Comparison of ENCODE assay signal across 8 cellular contexts in genomic region chr2:60560734-60561649, GRCh38. TPM values are rescaled to one million over a fixed set of nuclear protein-coding genes. Genes with fewer than 3 reads are reported as not detected.
DNase-seq lines count a peak whose midpoint lies in the region; ATAC-seq, FAIRE-seq and TF ChIP-seq lines count a peak whose summit lies in the region.

No MANE protein-coding gene starts in this region.

- POLR2A ChIA-PET in CD4-positive, alpha-beta memory T cell (lab: Charles Lee; ENCODE audit: partially characterized antibody) = no interaction called here

- H2AFZ ChIP-seq in astrocyte (ENCODE audit: low read depth, low read length) = no peak overlapping the region

- peaks cover 7% of the 10 kb centered on the region for H3K27me3 Mint-ChIP-seq in astrocyte (ENCODE audit: low read depth, unreplicated experiment)
- peaks cover 30 to 61% of the 10 kb centered on the region in 2 donors for H3K27me3 Mint-ChIP-seq in CD4-positive, alpha-beta memory T cell

- CTCF ChIA-PET in CD4-positive, alpha-beta memory T cell (lab: Charles Lee; ENCODE audit: partially characterized antibody) = interaction anchor here (0.6 to 1.7 kb wide), 8 partner anchors 9 to 27 kb away, joined by 3 to 9 read pairs (median 3); no protein-coding TSS in a partner anchor

- no peak overlapping the region for H3K4me3 ChIP-seq in astrocyte (ENCODE audit: insufficient read depth, low read depth, low read length)
- no peak overlapping the region for H3K4me3 ChIP-seq in CD4-positive, alpha-beta memory T cell (ENCODE audit: low read length in 2 of 2)

- H3K36me3 Mint-ChIP-seq in astrocyte (ENCODE audit: low read depth, unreplicated experiment) = no peaks in the 10 kb centered on the region
- H3K36me3 Mint-ChIP-seq in CD4-positive, alpha-beta memory T cell = no peaks in the 10 kb centered on the region

- no peak overlapping the region for H3K27ac Mint-ChIP-seq in astrocyte (ENCODE audit: unreplicated experiment)
- no peak overlapping the region for H3K27ac Mint-ChIP-seq in CD4-positive, alpha-beta memory T cell

- FAIRE-seq in astrocyte (lab: Jason Lieb, UNC) = no peak

- peak in 2 of 3 experiments; percentile 46 to 54 for DNase-seq in NCI-H1417 (lab: John Stamatoyannopoulos, UW)
- DNase-seq in NCI-H1417 treated with DMSO at 0.1 percent for 48 hours (lab: John Stamatoyannopoulos, UW) = no peak
- no peak for DNase-seq in astrocyte (ENCODE audit: low read depth)
- peak; percentile 26 to 56 for DNase-seq in lung microvascular endothelial cell (ENCODE audit: low read depth in 2 of 2)
- no peak for DNase-seq in CD4-positive, alpha-beta memory T cell
- no peak for DNase-seq in occipital lobe (lab: John Stamatoyannopoulos, UW)

- ATAC-seq in GM21390 (IDR thresholded peaks at IDR 0.05; ENCODE audit: unreplicated experiment) = peak; percentile 53

- H3K27ac ChIP-seq in astrocyte (ENCODE audit: low read depth, low read length) = no peak overlapping the region
- H3K27ac ChIP-seq in CD4-positive, alpha-beta memory T cell (ENCODE audit: low read depth, low read length) = no peak overlapping the region

- H3K9me3 Mint-ChIP-seq in astrocyte (ENCODE audit: unreplicated experiment) = no peaks in the 10 kb centered on the region
- H3K9me3 Mint-ChIP-seq in CD4-positive, alpha-beta memory T cell = peaks cover 0 to 5% (median 0%) of the 10 kb centered on the region in 8 donors

- H4K20me1 ChIP-seq in astrocyte (ENCODE audit: insufficient read depth, low read length) = no peaks in the 10 kb centered on the region

- H3K9me3 ChIP-seq in astrocyte (ENCODE audit: insufficient read depth, low read depth, low read length) = no peaks in the 10 kb centered on the region
- H3K9me3 ChIP-seq in CD4-positive, alpha-beta memory T cell (ENCODE audit: control insufficient read depth in 1 of 2, low read length in 2 of 2) = no peaks in the 10 kb centered on the region

- TF ChIP-seq CTCF in LNCAP (IDR thresholded peaks at IDR 0.05) (peak; percentile 44), astrocyte (IDR thresholded peaks at IDR 0.05; ENCODE audit: insufficient read depth, low read depth, low read length) (peak; percentile 54)

- H3K4me2 ChIP-seq in astrocyte (ENCODE audit: low read length) = no peak overlapping the region

- intact Hi-C loops in CD4-positive, alpha-beta memory T cell (cut with micrococcal nuclease) = no loop called here

- H3K4me3 Mint-ChIP-seq in astrocyte (ENCODE audit: unreplicated experiment) = no peak overlapping the region
- no peak overlapping the region for H3K4me3 Mint-ChIP-seq in CD4-positive, alpha-beta memory T cell

- H3K27me3 ChIP-seq in astrocyte (ENCODE audit: insufficient read depth, low read length) = peaks cover 53% of the 10 kb centered on the region
- peaks cover 23% of the 10 kb centered on the region for H3K27me3 ChIP-seq in CD4-positive, alpha-beta memory T cell (ENCODE audit: insufficient read depth, low read length)

- H3K4me1 ChIP-seq in astrocyte (ENCODE audit: insufficient read depth, low read length) = peaks cover 9% of the 10 kb centered on the region
- peaks cover 16% of the 10 kb centered on the region for H3K4me1 ChIP-seq in CD4-positive, alpha-beta memory T cell (ENCODE audit: insufficient read depth, low read length)

- no peaks in the 10 kb centered on the region for H3K79me2 ChIP-seq in astrocyte (ENCODE audit: insufficient read depth, low read length)

- no peaks in the 10 kb centered on the region for H3K36me3 ChIP-seq in astrocyte (ENCODE audit: insufficient read depth, low read length)
- H3K36me3 ChIP-seq in CD4-positive, alpha-beta memory T cell (ENCODE audit: insufficient read depth, low read length) = no peaks in the 10 kb centered on the region

- peaks cover 2% of the 10 kb centered on the region for H3K4me1 Mint-ChIP-seq in astrocyte (ENCODE audit: low read depth, unreplicated experiment)
- H3K4me1 Mint-ChIP-seq in CD4-positive, alpha-beta memory T cell = peaks cover 5 to 15% (median 11%) of the 10 kb centered on the region in 4 donors

- H3K9ac ChIP-seq in astrocyte (ENCODE audit: low read length) = no peak overlapping the region

RNA-seq across cellular contexts. Expression of gene BCL11A, which starts 7.5 kb away (rescaled TPM):
- total RNA-seq in astrocyte = 29.8 and 32.0 TPM in 2 replicates
- total RNA-seq in lung microvascular endothelial cell = 0.40 and 0.65 TPM in 2 replicates
- total RNA-seq in CD4-positive, alpha-beta memory T cell = under 1 TPM in 1 of 2 experiments, not detected in 1; 0.12 TPM
- polyA plus RNA-seq in CD4-positive, alpha-beta memory T cell = 1 to 10 TPM in 1 of 2 donors, not detected in 1; 1.6 TPM
- total RNA-seq in occipital lobe = 128 TPM

Comparison
In these comparisons a context has a peak if more than half of its experiments do, and no peak if none do; other contexts are left out.
1. DNase-seq: peak in NCI-H1417 (2 of 3) and lung microvascular endothelial cell (2 of 2); none in NCI-H1417 treated with DMSO at 0.1 percent for 48 hours (single experiment), astrocyte (single experiment), CD4-positive, alpha-beta memory T cell (0 of 5) and occipital lobe (single experiment).
2. RNA of gene BCL11A, which starts 7.5 kb away (total RNA-seq): 128 TPM in occipital lobe (single experiment) and 29.8 to 32.0 TPM in astrocyte; 0.40 to 0.65 TPM in lung microvascular endothelial cell and 0.12 TPM in CD4-positive, alpha-beta memory T cell; every median in the first group is over 10 times any median in the second.